16 cellular contexts compared by ENCODE assay signal in the genomic region with DNA sequence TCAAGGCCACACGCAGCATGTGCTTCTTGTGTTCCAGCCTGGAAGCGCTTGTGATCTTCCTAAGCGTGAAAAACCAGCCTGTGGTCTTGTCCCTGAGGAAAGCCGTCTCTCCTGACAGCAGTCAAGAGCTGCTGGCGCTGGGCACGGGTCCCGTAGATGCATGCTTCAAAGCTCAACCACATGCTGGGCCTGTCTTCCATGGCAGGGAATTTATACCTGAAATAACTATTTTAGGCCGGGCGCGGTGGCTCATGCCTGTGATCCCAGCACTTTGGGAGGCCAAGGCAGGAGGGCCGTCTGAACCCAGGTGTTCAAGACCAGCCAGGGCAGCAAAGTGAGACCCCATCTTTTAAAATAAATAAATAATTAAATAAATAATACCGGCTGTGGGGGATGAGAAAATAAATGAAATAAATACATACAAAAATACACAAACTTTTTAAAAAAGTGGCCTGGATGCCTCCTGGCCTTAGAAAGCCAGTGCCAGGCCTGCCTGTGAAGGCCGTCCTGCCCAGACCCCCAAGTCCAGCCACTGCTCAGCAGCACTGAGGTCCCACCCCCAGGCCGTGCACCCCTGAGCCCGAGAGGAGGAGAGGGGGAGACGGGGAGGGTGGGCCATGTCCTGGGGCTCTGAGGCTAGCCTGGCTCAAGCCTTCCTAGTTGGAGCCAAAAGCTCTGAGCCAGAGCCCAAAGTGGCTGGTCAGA. TPM values are rescaled to one million over a fixed set of nuclear protein-coding genes. Genes with fewer than 3 reads are reported as not detected.
"Had no signal": no experiment of that assay in that cellular context is flagged by ENCODE, and none has a peak within 500 bp of the region (broad histone marks: within the 10 kb centered on the region; RNA-seq: fewer than 3 reads in every experiment).

No MANE protein-coding gene starts in this region.

- H3K27me3 ChIP-seq: gastrocnemius medialis, hepatocyte, vagina had no signal

- H3K4me3 Mint-ChIP-seq: activated naive CD8-positive, alpha-beta T cell; brain; natural killer cell treated with Interleukin-12 subunit alpha and Interleukin-12 subunit beta and Interleukin-15 and Interleukin-18, amount 100 ng/mL, for 72 hours had no signal

- H3K9me3 Mint-ChIP-seq: brain; natural killer cell treated with Interleukin-12 subunit alpha and Interleukin-12 subunit beta and Interleukin-15 and Interleukin-18, amount 100 ng/mL, for 72 hours had no signal

- H3K36me3 Mint-ChIP-seq: activated naive CD8-positive, alpha-beta T cell; natural killer cell treated with Interleukin-12 subunit alpha and Interleukin-12 subunit beta and Interleukin-15 and Interleukin-18, amount 100 ng/mL, for 72 hours had no signal

- H3K27ac Mint-ChIP-seq: activated naive CD8-positive, alpha-beta T cell; natural killer cell treated with Interleukin-12 subunit alpha and Interleukin-12 subunit beta and Interleukin-15 and Interleukin-18, amount 100 ng/mL, for 72 hours had no signal

- DNase-seq: activated CD4-positive, alpha-beta T cell treated with anti-CD3 and anti-CD28 coated beads for 4 hours; amygdala; effector CD4-positive, alpha-beta T cell; gastrocnemius medialis; occipital lobe; SK-N-SH; stimulated activated CD4-positive, alpha-beta T cell treated with anti-CD3 and anti-CD28 coated beads, Interleukin-4, amount 100 ng/mL, for 4 hours; T-helper 1 cell had no signal

- H3K27me3 Mint-ChIP-seq: activated naive CD8-positive, alpha-beta T cell; natural killer cell treated with Interleukin-12 subunit alpha and Interleukin-12 subunit beta and Interleukin-15 and Interleukin-18, amount 100 ng/mL, for 72 hours had no signal

- H3K9ac ChIP-seq: SK-N-SH had no signal

- H3K4me3 ChIP-seq: gastrocnemius medialis, hepatocyte, vagina had no signal

- H3K9me3 ChIP-seq: gastrocnemius medialis, SK-N-SH, vagina had no signal

- H3K4me1 ChIP-seq: gastrocnemius medialis, vagina had no signal

- H3K27ac ChIP-seq: gastrocnemius medialis, hepatocyte, vagina, VCaP had no signal

- ATAC-seq: gastrocnemius medialis; natural killer cell treated with Interleukin-12 subunit alpha and Interleukin-12 subunit beta and Interleukin-15 and Interleukin-18, amount 100 ng/mL, for 72 hours had no signal

RNA-seq across cellular contexts. Expression of a gene that starts 58.7 kb away (rescaled TPM):
- total RNA-seq: lung microvascular endothelial cell, occipital lobe had no signal
- polyA plus RNA-seq: fibroblast of lung, SK-N-SH had no signal
